Comparison of ENCODE assay signal across 1 cellular context in genomic region chr2:201248288-201248844, GRCh38.
A peak's percentile ranks its signal among the peaks of the same experiment; 100 is the strongest.
TF ChIP-seq lines count a peak whose summit lies in the region.

No MANE protein-coding gene starts in this region.

TF ChIP-seq in GM12878, 131 proteins besides CTCF, POLR2A, EP300 and RAD21 (continued from another document):
- TF ChIP-seq MXI1 (IDR thresholded peaks at IDR 0.05; ENCODE audit: low read depth, low read length) (0 out of 2 replicates have a peak, but pooled peaks have one; percentile 29), EED (IDR thresholded peaks at IDR 0.05; ENCODE audit: low read depth) (0 out of 2 replicates have a peak, but pooled peaks have one; percentile 27), IRF3 (IDR thresholded peaks at IDR 0.05) (no peak), BCLAF1 (IDR thresholded peaks at IDR 0.05) (no peak), ATF7 (IDR thresholded peaks at IDR 0.05; ENCODE audit: low read depth) (peak; percentile 44; the same call in 1 of the 2 replicates), POU2F2 (IDR thresholded peaks at IDR 0.05; ENCODE audit: borderline replicate concordance, low read depth, low read length) (peak; percentile 50; the same call in 1 of the 3 replicates), JUNB (IDR thresholded peaks at IDR 0.05) (peak; percentile 27; the same call in 1 of the 2 replicates), CUX1 (IDR thresholded peaks at IDR 0.05; ENCODE audit: insufficient replicate concordance, low read depth, low read length) (peak; percentile 20), YY1 (IDR thresholded peaks at IDR 0.05; ENCODE audit: low read depth, low read length) (0 out of 2 replicates have a peak, but pooled peaks have one; percentile 34), MEF2A (IDR thresholded peaks at IDR 0.05; ENCODE audit: insufficient read depth, low read depth, low read length) (0 out of 2 replicates have a peak, but pooled peaks have one; percentile 19)
TF ChIP-seq in GM12878: peak in this region for 9.
